In the genomic region with DNA sequence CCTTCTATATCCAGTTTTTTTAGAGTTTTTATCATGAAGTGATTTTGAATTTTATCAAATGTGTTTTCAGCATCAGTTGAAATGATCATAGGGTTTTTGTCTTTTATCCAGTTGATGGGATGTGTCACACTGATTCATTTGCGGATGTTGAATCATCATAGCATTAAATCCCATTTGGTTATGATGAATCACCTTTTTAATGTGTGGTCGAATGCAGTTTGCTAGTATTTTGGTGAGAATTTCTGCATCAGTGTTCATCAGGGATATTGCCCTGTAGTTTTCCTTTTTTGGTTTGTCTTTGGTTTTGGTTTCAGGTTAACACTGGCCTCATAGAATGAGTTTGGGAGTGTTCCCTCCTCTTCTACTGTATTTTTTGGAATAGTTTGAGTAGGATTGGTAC, we compare ENCODE assay signal across 14 cellular contexts.
DNase-seq lines count a peak whose midpoint lies in the region; ATAC-seq, FAIRE-seq and TF ChIP-seq lines count a peak whose summit lies in the region.
"Had no signal": no experiment of that assay in that cellular context is flagged by ENCODE, and none has a peak within 500 bp of the region (broad histone marks: within the 10 kb centered on the region; RNA-seq: fewer than 3 reads in every experiment).

No MANE protein-coding gene starts in this region.

- 0 out of 5 replicates have a peak, but pooled peaks cover 0 to 4% of the 10 kb centered on the region in 2 experiments for H3K4me1 ChIP-seq in K562 (replicated peaks in 1 of 2; ENCODE audit: control insufficient read depth in 2 of 2, insufficient read depth in 2 of 2, low read length in 2 of 2)
- H3K4me1 ChIP-seq: BE2C had no signal

- no TSS peak for BruUV-seq in K562 (replicated peaks; lab: Mats Ljungman, UMichigan)

- H3K9me3 ChIP-seq in K562 (replicated peaks; ENCODE audit: control insufficient read depth, insufficient read depth, low read depth, low read length), result no peaks in the 10 kb centered on the region
- H3K9me3 ChIP-seq: BE2C had no signal

- POLR2A ChIA-PET in K562 (lab: Yijun Ruan, JAX), result interaction anchor here (0.6 kb wide), 1 partner anchor 335 kb away, joined by 3 read pairs; no protein-coding TSS in a partner anchor
- POLR2A ChIA-PET in activated CD4-positive, alpha-beta T cell treated with anti-CD3 and anti-CD28 coated beads for 36 hours (lab: Charles Lee), result no interaction called here

- WGBS in K562 (ENCODE audit: insufficient coverage, low coverage, missing lambda C conversion rate), result 8% methylated on average over 2 of the region's 2 CpGs

- no peaks in the 10 kb centered on the region for H3K27me3 ChIP-seq in K562 (ENCODE audit: control insufficient read depth in 2 of 2, insufficient read depth in 2 of 2, low read length in 2 of 2)
- H3K27me3 ChIP-seq: BE2C had no signal

- no peaks in the 10 kb centered on the region for H3K36me3 Mint-ChIP-seq in activated CD4-positive, alpha-beta T cell treated with anti-CD3 and anti-CD28 coated beads for 36 hours (ENCODE audit: low read depth)
- H3K36me3 Mint-ChIP-seq: activated naive CD4-positive, alpha-beta T cell treated with anti-CD3 and anti-CD28 coated beads, Interleukin-2, amount 50 U/mL, for 24 hours; stimulated activated effector memory CD8-positive, alpha-beta T cell treated with anti-CD3 and anti-CD28 coated beads, Interleukin-12 subunit alpha, Interleukin-12 subunit beta, amount 100 ng/mL, for 72 hours had no signal

- H3K4me3 Mint-ChIP-seq in activated CD4-positive, alpha-beta T cell treated with anti-CD3 and anti-CD28 coated beads for 36 hours, result no peak overlapping the region
- H3K4me3 Mint-ChIP-seq: activated CD8-positive, alpha-beta T cell treated with anti-CD3 and anti-CD28 coated beads, Interleukin-2, amount 10 ng/mL, durations not matched to agents 7 days and 5 days; activated naive CD4-positive, alpha-beta T cell treated with anti-CD3 and anti-CD28 coated beads, Interleukin-2, amount 50 U/mL, for 24 hours; stimulated activated effector memory CD8-positive, alpha-beta T cell treated with anti-CD3 and anti-CD28 coated beads, Interleukin-12 subunit alpha, Interleukin-12 subunit beta, amount 100 ng/mL, for 72 hours had no signal

- TF ChIP-seq EP300 in K562 (IDR thresholded peaks at IDR 0.05; ENCODE audit: low read length), result no peak

- DNase-seq in AG09309 (ENCODE audit: low read depth) (peak; percentile 76), LHCN-M2 (ENCODE audit: low read depth) (peak; percentile 98), K562 (ENCODE audit: extremely low read depth in 1 of 4, low spot score in 3 of 4) (no peak), iris pigment epithelial cell (ENCODE audit: low read depth) (peak; percentile 91), T-helper 1 cell (no peak)
- DNase-seq in activated CD4-positive, alpha-beta T cell treated with anti-CD3 and anti-CD28 coated beads for 36 hours, result no peak
- DNase-seq: activated CD8-positive, alpha-beta T cell treated with anti-CD3 and anti-CD28 coated beads, Interleukin-2, amount 10 ng/mL, durations not matched to agents 7 days and 5 days; BE2C; T-helper 9 cell had no signal

- no peak overlapping the region for H3K27ac ChIP-seq in K562 (ENCODE audit: extremely low read depth, low read depth, low read length)

- in situ Hi-C loops in K562 (cut with MboI), result no loop called here

- ATAC-seq in K562, result no peak
- no peak for ATAC-seq in HG02678 (IDR thresholded peaks at IDR 0.05; ENCODE audit: unreplicated experiment)
- ATAC-seq in activated CD4-positive, alpha-beta T cell treated with anti-CD3 and anti-CD28 coated beads for 36 hours, result no peak
- ATAC-seq in HG03520 (IDR thresholded peaks at IDR 0.05; ENCODE audit: unreplicated experiment), result no peak
- ATAC-seq: activated CD8-positive, alpha-beta T cell treated with anti-CD3 and anti-CD28 coated beads, Interleukin-2, amount 10 ng/mL, durations not matched to agents 7 days and 5 days; stimulated activated effector memory CD8-positive, alpha-beta T cell treated with anti-CD3 and anti-CD28 coated beads, Interleukin-12 subunit alpha, Interleukin-12 subunit beta, amount 100 ng/mL, for 72 hours had no signal

- H3K9me1 ChIP-seq in K562 (ENCODE audit: control insufficient read depth, insufficient read depth, low read length), result no peaks in the 10 kb centered on the region

- CTCF ChIA-PET in K562 (lab: Yijun Ruan, JAX; ENCODE audit: low intra/inter-chr PET ratio), result no interaction called here
- CTCF ChIA-PET in activated CD4-positive, alpha-beta T cell treated with anti-CD3 and anti-CD28 coated beads for 36 hours (lab: Charles Lee), result no interaction called here

- TF ChIP-seq RAD21 in K562 (CRISPR knock-in tag; conservative IDR thresholded peaks at IDR 0.05 in 1 of 2, IDR thresholded peaks at IDR 0.05 in 1 of 2), result no peak

- no peak overlapping the region for H2AFZ ChIP-seq in K562 (ENCODE audit: low read depth, low read length)

- FAIRE-seq in K562 (lab: Jason Lieb, UNC), result no peak

- TF ChIP-seq CTCF in AG09309 (IDR thresholded peaks at IDR 0.05; ENCODE audit: control insufficient read depth, insufficient read depth, low read depth, low read length, missing control alignments) (no peak), K562 (IDR thresholded peaks at IDR 0.05 in 2 of 3, conservative IDR thresholded peaks at IDR 0.05 in 1 of 3; ENCODE audit: insufficient read depth in 2 of 3, low read depth in 1 of 3, low read length in 3 of 3) (no peak)

- H4K20me1 ChIP-seq in K562 (replicated peaks; ENCODE audit: control insufficient read depth, insufficient read depth, low read length), result no peaks in the 10 kb centered on the region

- H3K9ac ChIP-seq in K562 (ENCODE audit: insufficient read depth in 1 of 2, low read depth in 2 of 2, low read length in 2 of 2), result no peak overlapping the region

- peaks cover 5% of the 10 kb centered on the region for H3K9me3 Mint-ChIP-seq in activated CD4-positive, alpha-beta T cell treated with anti-CD3 and anti-CD28 coated beads for 36 hours (ENCODE audit: low read depth)
- H3K9me3 Mint-ChIP-seq: stimulated activated effector memory CD8-positive, alpha-beta T cell treated with anti-CD3 and anti-CD28 coated beads, Interleukin-12 subunit alpha, Interleukin-12 subunit beta, amount 100 ng/mL, for 72 hours had no signal

- no peaks in the 10 kb centered on the region for H3K36me3 ChIP-seq in K562 (ENCODE audit: control insufficient read depth, insufficient read depth, low read length)
- H3K36me3 ChIP-seq: BE2C had no signal

- no peak for TF ChIP-seq POLR2A in K562 (conservative IDR thresholded peaks at IDR 0.05)

- H3K79me2 ChIP-seq in K562 (ENCODE audit: control insufficient read depth, insufficient read depth, low read length), result no peaks in the 10 kb centered on the region

- no peak overlapping the region for H3K4me2 ChIP-seq in K562 (ENCODE audit: insufficient read depth, low read length)

- no peak overlapping the region for H3K27ac Mint-ChIP-seq in activated CD4-positive, alpha-beta T cell treated with anti-CD3 and anti-CD28 coated beads for 36 hours
- H3K27ac Mint-ChIP-seq: activated CD8-positive, alpha-beta T cell treated with anti-CD3 and anti-CD28 coated beads, Interleukin-2, amount 10 ng/mL, durations not matched to agents 7 days and 5 days; activated naive CD4-positive, alpha-beta T cell treated with anti-CD3 and anti-CD28 coated beads, Interleukin-2, amount 50 U/mL, for 24 hours; stimulated activated effector memory CD8-positive, alpha-beta T cell treated with anti-CD3 and anti-CD28 coated beads, Interleukin-12 subunit alpha, Interleukin-12 subunit beta, amount 100 ng/mL, for 72 hours had no signal

- no peaks in the 10 kb centered on the region for H3K4me1 Mint-ChIP-seq in activated CD4-positive, alpha-beta T cell treated with anti-CD3 and anti-CD28 coated beads for 36 hours
- H3K4me1 Mint-ChIP-seq: activated naive CD4-positive, alpha-beta T cell treated with anti-CD3 and anti-CD28 coated beads, Interleukin-2, amount 50 U/mL, for 24 hours; stimulated activated effector memory CD8-positive, alpha-beta T cell treated with anti-CD3 and anti-CD28 coated beads, Interleukin-12 subunit alpha, Interleukin-12 subunit beta, amount 100 ng/mL, for 72 hours had no signal

- H3K4me3 ChIP-seq in AG09309 (ENCODE audit: control insufficient read depth, low read depth, low read length) (no peak overlapping the region), K562 (no peak overlapping the region)
- H3K4me3 ChIP-seq: lung had no signal

- no peaks in the 10 kb centered on the region for H3K27me3 Mint-ChIP-seq in activated CD4-positive, alpha-beta T cell treated with anti-CD3 and anti-CD28 coated beads for 36 hours

- intact Hi-C loops in K562 (cut with micrococcal nuclease), result no loop called here
- intact Hi-C loops in activated CD4-positive, alpha-beta T cell treated with anti-CD3 and anti-CD28 coated beads for 36 hours (cut with DNase I, micrococcal nuclease), result no loop called here

TF ChIP-seq in K562, 482 proteins besides CTCF, POLR2A, EP300 and RAD21:
- TF ChIP-seq RAD51 (IDR thresholded peaks at IDR 0.05; ENCODE audit: borderline replicate concordance, low read depth), result no peak
- TF ChIP-seq, protein P1, sequence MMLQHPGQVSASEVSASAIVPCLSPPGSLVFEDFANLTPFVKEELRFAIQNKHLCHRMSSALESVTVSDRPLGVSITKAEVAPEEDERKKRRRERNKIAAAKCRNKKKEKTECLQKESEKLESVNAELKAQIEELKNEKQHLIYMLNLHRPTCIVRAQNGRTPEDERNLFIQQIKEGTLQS (IDR thresholded peaks at IDR 0.05), result peak; percentile 43; the same call in 1 of the 2 replicates
- TF ChIP-seq, protein P1 (CRISPR knock-in tag; conservative IDR thresholded peaks at IDR 0.05), result no peak
- TF ChIP-seq ZNF398 (CRISPR knock-in tag; IDR thresholded peaks at IDR 0.05), result no peak
- no peak for TF ChIP-seq NR2C2 (CRISPR knock-in tag; IDR thresholded peaks at IDR 0.05)
- TF ChIP-seq NR2C2 (tag; IDR thresholded peaks at IDR 0.05), result no peak
- TF ChIP-seq CCAR2 (IDR thresholded peaks at IDR 0.05; ENCODE audit: low read depth, low read length), result no peak
- TF ChIP-seq FOSL1 (tag; conservative IDR thresholded peaks at IDR 0.05), result peak; percentile 42; the same call in 1 of the 2 replicates

Comparison
In these comparisons a context has a peak if more than half of its experiments do, and no peak if none do; other contexts are left out.
1. DNase-seq: peak in AG09309 (single experiment), LHCN-M2 (single experiment) and iris pigment epithelial cell (single experiment); none in K562 (0 of 4), T-helper 1 cell (0 of 5) and activated CD4-positive, alpha-beta T cell treated with anti-CD3 and anti-CD28 coated beads for 36 hours (single experiment).